ENCODE assay signal across 15 cellular contexts in the genomic region with DNA sequence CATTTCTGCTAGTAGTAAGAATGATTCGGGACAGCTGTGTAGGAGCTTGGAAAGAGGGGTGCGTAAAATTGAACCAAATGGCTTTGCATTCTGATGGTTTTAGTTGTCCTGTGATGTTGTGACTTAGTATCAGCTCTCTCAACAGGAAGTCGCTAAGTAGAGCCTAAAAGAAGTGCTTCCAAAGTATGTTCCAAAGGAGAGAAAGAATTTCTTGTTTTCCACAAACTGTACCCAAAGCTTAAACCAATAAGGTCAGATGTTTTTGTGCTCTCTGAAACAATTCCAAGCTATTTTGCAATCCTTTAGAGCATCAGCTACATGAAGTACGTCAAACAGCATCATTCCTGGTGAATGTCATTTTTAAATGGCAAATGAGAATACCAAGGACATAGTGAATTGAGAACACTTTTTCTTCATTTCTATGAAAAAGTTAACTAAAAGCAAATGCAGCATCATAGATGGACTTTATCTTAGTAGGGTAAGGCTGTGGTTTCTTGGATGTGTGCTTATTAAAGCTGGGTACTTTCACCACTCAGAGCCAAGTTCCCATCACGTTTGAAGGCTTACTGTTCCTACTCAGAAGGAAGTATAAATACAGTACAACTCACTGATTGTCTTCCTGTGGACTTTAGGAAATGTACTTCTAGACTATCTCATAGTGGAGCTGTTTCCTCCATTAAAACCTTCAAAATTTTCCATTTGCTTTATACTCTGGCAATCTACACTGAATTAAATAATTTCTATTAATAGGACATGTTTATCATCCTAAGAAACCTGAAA.
A peak's percentile ranks its signal among the peaks of the same experiment; 100 is the strongest.
DNase-seq lines count a peak whose midpoint lies in the region; ATAC-seq and TF ChIP-seq lines count a peak whose summit lies in the region.
"Had no signal": no experiment of that assay in that cellular context is flagged by ENCODE, and none has a peak within 500 bp of the region (broad histone marks: within the 10 kb centered on the region; RNA-seq: fewer than 3 reads in every experiment).

No MANE protein-coding gene starts in this region.

- H3K9me3 ChIP-seq in adipocyte (ENCODE audit: control insufficient read depth, low read length) (peaks cover 10% of the 10 kb centered on the region), mucosa of rectum (ENCODE audit: control insufficient read depth in 2 of 2, low read length in 2 of 2) (peaks cover 0 to 6% of the 10 kb centered on the region in 2 donors), thyroid gland (no peaks in the 10 kb centered on the region)

- 71 to 79% methylated on average over 5 of the region's 5 CpGs for WGBS in thyroid gland, 2 donors

- peak; percentile 79 for DNase-seq in adipocyte (ENCODE audit: low read depth)
- DNase-seq in fibroblast of pulmonary artery (ENCODE audit: low read depth): peak; percentile 93
- DNase-seq in thyroid gland: no peak
- no peak for DNase-seq in osteocyte (ENCODE audit: extremely low spot score, unreplicated experiment)
- no peak for DNase-seq in NCI-H748 (lab: John Stamatoyannopoulos, UW; ENCODE audit: unreplicated experiment)
- DNase-seq: activated CD4-positive, alpha-beta T cell treated with anti-CD3 and anti-CD28 coated beads, Interleukin-2, amount 50 U/mL, for 4 hours; Caco-2; effector memory CD8-positive, alpha-beta T cell; NCI-H2029 treated with DMSO at 0.1 percent for 48 hours; retina; T-helper 17 cell had no signal

- peak overlapping the region; percentile 61 for H3K4me3 ChIP-seq in adipocyte (ENCODE audit: low read length)
- no peak overlapping the region for H3K4me3 ChIP-seq in fibroblast of pulmonary artery (replicated peaks; ENCODE audit: low read depth, low read length)
- H3K4me3 ChIP-seq in mucosa of rectum (ENCODE audit: low read length in 2 of 2): no peak overlapping the region
- H3K4me3 ChIP-seq in thyroid gland (replicated peaks in 1 of 3): no peak overlapping the region

- TF ChIP-seq CTCF in fibroblast of pulmonary artery (IDR thresholded peaks at IDR 0.05; ENCODE audit: low read length, missing control alignments) (no peak), thyroid gland (IDR thresholded peaks at IDR 0.05) (no peak), osteocyte (IDR thresholded peaks at IDR 0.05) (no peak)

- intact Hi-C loops in thyroid gland (cut with DNase I): no loop called here

- ATAC-seq in HG03025 (IDR thresholded peaks at IDR 0.05; ENCODE audit: low FRiP score, unreplicated experiment) (no peak), HG03460 (IDR thresholded peaks at IDR 0.05; ENCODE audit: unreplicated experiment) (no peak)
- ATAC-seq: effector memory CD8-positive, alpha-beta T cell; T-helper 17 cell had no signal

- H3K27ac ChIP-seq in mucosa of rectum (ENCODE audit: low read depth in 2 of 2, low read length in 2 of 2) (peak overlapping the region; percentile 49 to 78), thyroid gland (peak overlapping the region; percentile 16 to 61 (median 56))

- H3K4me1 Mint-ChIP-seq in osteocyte (ENCODE audit: unreplicated experiment): peaks cover 4% of the 10 kb centered on the region
- H3K4me1 Mint-ChIP-seq: activated naive CD4-positive, alpha-beta T cell treated with anti-CD3 and anti-CD28 coated beads, Interleukin-2, amount 50 U/mL, for 24 hours; T-helper 17 cell had no signal

- H3K4me3 Mint-ChIP-seq in osteocyte (ENCODE audit: unreplicated experiment): no peak overlapping the region
- H3K4me3 Mint-ChIP-seq: activated naive CD4-positive, alpha-beta T cell treated with anti-CD3 and anti-CD28 coated beads, Interleukin-2, amount 50 U/mL, for 24 hours; effector memory CD8-positive, alpha-beta T cell; T-helper 17 cell had no signal

- peaks cover 21% of the 10 kb centered on the region for H3K9me3 Mint-ChIP-seq in osteocyte (ENCODE audit: unreplicated experiment)
- H3K9me3 Mint-ChIP-seq: effector memory CD8-positive, alpha-beta T cell had no signal

- H3K4me1 ChIP-seq in adipocyte (ENCODE audit: control insufficient read depth, insufficient read depth, low read length) (peaks cover 27% of the 10 kb centered on the region), mucosa of rectum (ENCODE audit: control insufficient read depth in 2 of 2, insufficient read depth in 2 of 2, low read length in 2 of 2) (peaks cover 2 to 14% of the 10 kb centered on the region in 2 donors), thyroid gland (peaks cover 0 to 7% of the 10 kb centered on the region in 2 donors)
- H3K4me1 ChIP-seq: Caco-2 had no signal

- H3K36me3 Mint-ChIP-seq in osteocyte (ENCODE audit: unreplicated experiment): peaks cover 28% of the 10 kb centered on the region
- H3K36me3 Mint-ChIP-seq: activated naive CD4-positive, alpha-beta T cell treated with anti-CD3 and anti-CD28 coated beads, Interleukin-2, amount 50 U/mL, for 24 hours had no signal

- H3K27me3 Mint-ChIP-seq in osteocyte (ENCODE audit: unreplicated experiment): no peaks in the 10 kb centered on the region
- H3K27me3 Mint-ChIP-seq: effector memory CD8-positive, alpha-beta T cell had no signal

- H3K27me3 ChIP-seq in adipocyte (replicated peaks; ENCODE audit: control insufficient read depth, insufficient read depth, low read length): no peaks in the 10 kb centered on the region
- no peaks in the 10 kb centered on the region for H3K27me3 ChIP-seq in mucosa of rectum (ENCODE audit: control insufficient read depth in 2 of 2, insufficient read depth in 2 of 2, low read length in 2 of 2)
- H3K27me3 ChIP-seq in thyroid gland: no peaks in the 10 kb centered on the region

- H3K9ac ChIP-seq in adipocyte (ENCODE audit: low read length) (peak overlapping the region; percentile 53), mucosa of rectum (ENCODE audit: low read depth in 1 of 2, low read length in 2 of 2) (no peak overlapping the region)

- no peak overlapping the region for H3K27ac Mint-ChIP-seq in osteocyte (ENCODE audit: unreplicated experiment)
- H3K27ac Mint-ChIP-seq: activated naive CD4-positive, alpha-beta T cell treated with anti-CD3 and anti-CD28 coated beads, Interleukin-2, amount 50 U/mL, for 24 hours; T-helper 17 cell had no signal

- H3K36me3 ChIP-seq in adipocyte (ENCODE audit: control insufficient read depth, insufficient read depth, low read length, severe bottlenecking) (no peaks in the 10 kb centered on the region), mucosa of rectum (ENCODE audit: control insufficient read depth in 2 of 2, insufficient read depth in 2 of 2, low read length in 2 of 2) (peaks cover 7% of the 10 kb centered on the region in 2 donors), thyroid gland (no peaks in the 10 kb centered on the region)

- TF ChIP-seq POLR2A in thyroid gland (IDR thresholded peaks at IDR 0.05): no peak

Comparison
In these comparisons a context has a peak if more than half of its experiments do, and no peak if none do; other contexts are left out.
1. DNase-seq: peak in adipocyte (single experiment) and fibroblast of pulmonary artery (single experiment); none in thyroid gland (0 of 2), osteocyte (single experiment) and NCI-H748 (single experiment).